In genomic region chr13:43058318-43058674, GRCh38 we compare ENCODE assay signal across 9 cellular contexts. TPM values are rescaled to one million over a fixed set of nuclear protein-coding genes. Genes with fewer than 3 reads are reported as not detected.
DNase-seq lines count a peak whose midpoint lies in the region; ATAC-seq and TF ChIP-seq lines count a peak whose summit lies in the region.
"Had no signal": no experiment of that assay in that cellular context is flagged by ENCODE, and none has a peak within 500 bp of the region (broad histone marks: within the 10 kb centered on the region; RNA-seq: fewer than 3 reads in every experiment).

No MANE protein-coding gene starts in this region.

- H3K27me3 Mint-ChIP-seq in GM23338 (ENCODE audit: insufficient read depth, low read depth, poor library complexity), result no peaks in the 10 kb centered on the region

- H4K20me1 ChIP-seq in GM23338 (replicated peaks; ENCODE audit: insufficient read depth), result peaks cover 8% of the 10 kb centered on the region; the same call in 1 of the 2 replicates

- TF ChIP-seq CTCF in GM23338 (conservative IDR thresholded peaks at IDR 0.05; ENCODE audit: low read depth in 2 of 2) (no peak), RWPE2 (IDR thresholded peaks at IDR 0.05; ENCODE audit: poor library complexity, severe bottlenecking) (no peak)

- ATAC-seq in GM23338 (no peak; the same call in 2 of the 3 replicates), RWPE2 (ENCODE audit: low read depth) (peak; percentile 98), esophagus mucosa (peak; percentile 98), GM21619 (IDR thresholded peaks at IDR 0.05; ENCODE audit: unreplicated experiment) (no peak)

- H3K27me3 ChIP-seq in GM23338 (ENCODE audit: insufficient read depth), result peaks cover 26% of the 10 kb centered on the region
- H3K27me3 ChIP-seq in RWPE2 (ENCODE audit: insufficient read depth, poor library complexity, severe bottlenecking), result no peaks in the 10 kb centered on the region

- H3K4me3 ChIP-seq in GM23338 (no peak overlapping the region), RWPE2 (ENCODE audit: severe bottlenecking) (no peak overlapping the region)

- H3K79me2 ChIP-seq in GM23338 (replicated peaks; ENCODE audit: insufficient read depth), result peaks cover 45% of the 10 kb centered on the region

- H3K36me3 ChIP-seq in GM23338 (ENCODE audit: insufficient read depth) (no peaks in the 10 kb centered on the region), RWPE2 (ENCODE audit: low read depth) (no peaks in the 10 kb centered on the region)

- H3K9me3 ChIP-seq in RWPE2 (ENCODE audit: severe bottlenecking), result no peaks in the 10 kb centered on the region

- DNase-seq in AG08395 (ENCODE audit: low spot score) (peak; percentile 77), GM23338 (ENCODE audit: low spot score) (no peak), RWPE2 (ENCODE audit: low spot score) (peak; percentile 87), smooth muscle cell of the brain vasculature (ENCODE audit: low read depth, low spot score) (peak; percentile 70), NCI-H187 (lab: John Stamatoyannopoulos, UW) (no peak), NCI-H510A treated with DMSO at 0.1 percent for 48 hours (lab: John Stamatoyannopoulos, UW) (no peak)

- H3K4me2 ChIP-seq in GM23338, result peak overlapping the region; percentile 37; the same call in 1 of the 2 replicates

- H3K27ac Mint-ChIP-seq in GM23338, result no peak overlapping the region
- H3K27ac Mint-ChIP-seq: brain had no signal

- peaks cover 13% of the 10 kb centered on the region for H3K36me3 Mint-ChIP-seq in GM23338 (ENCODE audit: low read depth)

- H2AFZ ChIP-seq in GM23338, result no peak overlapping the region

- H3K27ac ChIP-seq in GM23338 (ENCODE audit: low read depth) (no peak overlapping the region), RWPE2 (ENCODE audit: poor library complexity, severe bottlenecking) (peak overlapping the region; percentile 49)

- H3F3A ChIP-seq in GM23338 (replicated peaks; ENCODE audit: low read depth), result no peaks in the 10 kb centered on the region

- no peak overlapping the region for H3K4me3 Mint-ChIP-seq in GM23338
- H3K4me3 Mint-ChIP-seq: brain had no signal

- no peaks in the 10 kb centered on the region; the same call in 2 of the 3 replicates for H3K9me3 Mint-ChIP-seq in GM23338

- H3K4me1 ChIP-seq in GM23338 (ENCODE audit: insufficient read depth) (peaks cover 63% of the 10 kb centered on the region), RWPE2 (ENCODE audit: insufficient read depth, poor library complexity, severe bottlenecking) (peaks cover 20% of the 10 kb centered on the region)

- H3K9me2 ChIP-seq in GM23338 (ENCODE audit: insufficient read depth), result no peaks in the 10 kb centered on the region

- peaks cover 55% of the 10 kb centered on the region for H3K4me1 Mint-ChIP-seq in GM23338
- H3K4me1 Mint-ChIP-seq: brain had no signal

TF ChIP-seq in GM23338, 12 proteins besides CTCF, POLR2A, EP300 and RAD21 (continues in another document):
- TF ChIP-seq ZNF462 (CRISPR knock-in tag; IDR thresholded peaks at IDR 0.05), result no peak
- no peak for TF ChIP-seq EZH2 (IDR thresholded peaks at IDR 0.05; ENCODE audit: low read depth, unreplicated experiment)
- TF ChIP-seq CREB1 (CRISPR knock-in tag; IDR thresholded peaks at IDR 0.05; ENCODE audit: low read depth), result no peak
- TF ChIP-seq POLR2AphosphoS5 (IDR thresholded peaks at IDR 0.05; ENCODE audit: low read depth), result no peak
- no peak for TF ChIP-seq ZNF114 (CRISPR knock-in tag; IDR thresholded peaks at IDR 0.05)
- TF ChIP-seq ZNF331 (CRISPR knock-in tag; IDR thresholded peaks at IDR 0.05; ENCODE audit: low read depth), result no peak
- no peak for TF ChIP-seq JUNB (IDR thresholded peaks at IDR 0.05; ENCODE audit: unreplicated experiment)
- TF ChIP-seq STAT1 (IDR thresholded peaks at IDR 0.05; ENCODE audit: unreplicated experiment), result no peak
- no peak for TF ChIP-seq ETS1 (IDR thresholded peaks at IDR 0.05)

RNA-seq across cellular contexts. Expression of gene DNAJC15, which starts 34.9 kb away (rescaled TPM):
- 5.6 and 11.4 TPM in 2 replicates for total RNA-seq in GM23338 (2014; rRNA removed; shearing (Covaris generic))
- polyA plus RNA-seq in GM23338 (2016; fragmentation: Nextera tagmentation; extraction: Ambion mirVana), result 80.4 and 82.5 TPM in 2 replicates
- total RNA-seq in esophagus mucosa, result 4.9 TPM

Comparison
In these comparisons a context has a peak if more than half of its experiments do, and no peak if none do; other contexts are left out.
1. DNase-seq: peak in AG08395 (single experiment), RWPE2 (single experiment) and smooth muscle cell of the brain vasculature (single experiment); none in GM23338 (single experiment), NCI-H187 (0 of 2) and NCI-H510A treated with DMSO at 0.1 percent for 48 hours (single experiment).
2. ATAC-seq: peak in RWPE2 (single experiment) and esophagus mucosa (single experiment); none in GM23338 (single experiment) and GM21619 (single experiment).